Comparison of ENCODE assay signal across 24 cellular contexts in the genomic region with DNA sequence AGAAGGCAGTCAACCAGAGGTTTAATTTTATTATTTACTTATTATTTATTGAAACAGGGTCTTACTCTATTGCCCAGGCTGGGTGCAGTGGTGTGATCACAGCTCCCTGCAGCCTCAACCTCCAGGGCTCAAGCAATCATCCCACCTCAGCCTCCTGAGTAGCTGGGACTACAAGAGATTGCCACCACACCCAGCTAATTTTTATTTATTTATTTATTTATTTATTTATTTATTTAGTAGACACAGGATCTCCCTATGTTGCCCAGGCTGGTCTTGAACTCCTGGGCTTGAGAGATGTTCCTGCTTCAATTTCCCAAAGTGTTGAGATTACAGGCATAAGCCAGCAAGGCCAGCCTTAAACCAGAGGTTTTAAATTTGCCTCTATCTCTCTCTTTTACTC.
A peak's percentile ranks its signal among the peaks of the same experiment; 100 is the strongest.
DNase-seq lines count a peak whose midpoint lies in the region; ATAC-seq, FAIRE-seq and TF ChIP-seq lines count a peak whose summit lies in the region.
"Had no signal": no experiment of that assay in that cellular context is flagged by ENCODE, and none has a peak within 500 bp of the region (broad histone marks: within the 10 kb centered on the region; RNA-seq: fewer than 3 reads in every experiment).

No MANE protein-coding gene starts in this region.

- FAIRE-seq in A549 (lab: Jason Lieb, UNC) (no peak), endothelial cell of umbilical vein (lab: Jason Lieb, UNC) (peak; percentile 42)
- FAIRE-seq: A204.1, D721Med had no signal

- intact Hi-C loops in endothelial cell of umbilical vein (cut with micrococcal nuclease): loop anchor here (1.0 to 10.0 kb wide), 2 partner anchors 122 to 1069 kb away; no protein-coding TSS in a partner anchor

- H3K9me3 ChIP-seq in A549 (no peaks in the 10 kb centered on the region), HEK293 (ENCODE audit: control insufficient read depth, insufficient read depth, low read depth, low read length) (no peaks in the 10 kb centered on the region), endothelial cell of umbilical vein (replicated peaks; ENCODE audit: control insufficient read depth, insufficient read depth, low read length) (no peaks in the 10 kb centered on the region)
- H3K9me3 ChIP-seq: BE2C; BLaER1; BLaER1 treated with 17β-estradiol and CSF1 and Interleukin-3, amounts not matched to agents 10 nM and 100 nM; Caco-2 had no signal

- H3K4me1 ChIP-seq in A549: no peaks in the 10 kb centered on the region
- H3K4me1 ChIP-seq in HEK293 (ENCODE audit: control insufficient read depth, insufficient read depth, low read length): no peaks in the 10 kb centered on the region
- H3K4me1 ChIP-seq in endothelial cell of umbilical vein (ENCODE audit: control insufficient read depth, extremely low read depth, insufficient read depth, low read length): no peaks in the 10 kb centered on the region
- H3K4me1 ChIP-seq: BE2C, Caco-2 had no signal

- POLR2A ChIA-PET in A549 (lab: Yijun Ruan, JAX) (no interaction called here), HEK293 (lab: Yijun Ruan, JAX) (no interaction called here), endothelial cell of umbilical vein (lab: Charles Lee) (no interaction called here)

- no peaks in the 10 kb centered on the region for H3K9me3 Mint-ChIP-seq in activated naive CD8-positive, alpha-beta T cell treated with anti-CD3 and anti-CD28 coated beads for 36 hours
- H3K9me3 Mint-ChIP-seq: CD14-positive monocyte; CD4-positive, alpha-beta memory T cell; CD4-positive, alpha-beta T cell; CD4-positive, CD25-positive, alpha-beta regulatory T cell; CD8-positive, alpha-beta memory T cell; CD8-positive, alpha-beta T cell had no signal

- TF ChIP-seq CTCF in A549 (IDR thresholded peaks at IDR 0.05): no peak
- TF ChIP-seq CTCF in HEK293 (tag by site-specific recombination; IDR thresholded peaks at IDR 0.05): no peak
- no peak for TF ChIP-seq CTCF in endothelial cell of umbilical vein (IDR thresholded peaks at IDR 0.05; ENCODE audit: extremely low read depth in 1 of 2, insufficient read depth in 1 of 2, low read depth in 1 of 2, low read length in 2 of 2)

- BruUV-seq in endothelial cell of umbilical vein (replicated peaks; lab: Mats Ljungman, UMichigan): no TSS peak

- no peaks in the 10 kb centered on the region for H3K79me2 ChIP-seq in endothelial cell of umbilical vein (ENCODE audit: control insufficient read depth, insufficient read depth, low read length)

- CTCF ChIA-PET in A549 (lab: Yijun Ruan, JAX): interaction anchor here (0.7 to 26.6 kb wide), 17 partner anchors 8 to 1067 kb away, joined by 3 to 416 read pairs (median 4); no protein-coding TSS in a partner anchor
- CTCF ChIA-PET in HEK293 (lab: Yijun Ruan, JAX): interaction anchor here (0.5 to 7.4 kb wide), 14 partner anchors 9 to 1067 kb away, joined by 3 to 120 read pairs (median 3); no protein-coding TSS in a partner anchor
- CTCF ChIA-PET in endothelial cell of umbilical vein (lab: Charles Lee): interaction anchor here (0.7 to 10.8 kb wide), 5 partner anchors 70 to 777 kb away, joined by 3 to 249 read pairs (median 4); no protein-coding TSS in a partner anchor

- DNase-seq in A549 (ENCODE audit: low read depth in 1 of 2, low spot score in 1 of 2) (no peak), endothelial cell of umbilical vein (ENCODE audit: low read depth, low spot score) (no peak), UCSD-AML1 (lab: John Stamatoyannopoulos, UW; ENCODE audit: unreplicated experiment) (no peak), NCI-H2107 treated with DMSO at 0.1 percent for 48 hours (lab: John Stamatoyannopoulos, UW; ENCODE audit: unreplicated experiment) (no peak)
- no peak for DNase-seq in activated naive CD8-positive, alpha-beta T cell treated with anti-CD3 and anti-CD28 coated beads for 36 hours
- DNase-seq: CD4-positive, alpha-beta memory T cell; CD8-positive, alpha-beta memory T cell; CD8-positive, alpha-beta T cell; DMS 273 treated with DMSO at 0.1 percent for 48 hours; DMS153; DND-41 had no signal

- H3K36me3 ChIP-seq in HEK293 (ENCODE audit: control insufficient read depth in 2 of 2, insufficient read depth in 1 of 2, low read length in 2 of 2) (no peaks in the 10 kb centered on the region), endothelial cell of umbilical vein (ENCODE audit: control insufficient read depth in 2 of 2, extremely low read depth in 1 of 2, insufficient read depth in 2 of 2, low read length in 2 of 2) (no peaks in the 10 kb centered on the region)
- H3K36me3 ChIP-seq: BE2C; BLaER1; BLaER1 treated with 17β-estradiol and CSF1 and Interleukin-3, amounts not matched to agents 10 nM and 100 nM had no signal

- peaks cover 13 to 22% of the 10 kb centered on the region in 2 experiments for H3K27me3 ChIP-seq in endothelial cell of umbilical vein (ENCODE audit: control insufficient read depth in 2 of 2, insufficient read depth in 2 of 2, low read length in 2 of 2)
- H3K27me3 ChIP-seq: BE2C; BLaER1; BLaER1 treated with 17β-estradiol and CSF1 and Interleukin-3, amounts not matched to agents 10 nM and 100 nM had no signal

- no peaks in the 10 kb centered on the region for H3K36me3 Mint-ChIP-seq in activated naive CD8-positive, alpha-beta T cell treated with anti-CD3 and anti-CD28 coated beads for 36 hours
- H3K36me3 Mint-ChIP-seq: CD14-positive monocyte; CD4-positive, alpha-beta memory T cell; CD4-positive, CD25-positive, alpha-beta regulatory T cell; CD8-positive, alpha-beta T cell had no signal

- ATAC-seq in A549: no peak
- ATAC-seq: CD8-positive, alpha-beta T cell had no signal

- no peaks in the 10 kb centered on the region for H4K20me1 ChIP-seq in endothelial cell of umbilical vein (replicated peaks; ENCODE audit: control insufficient read depth, extremely low read depth, insufficient read depth, low read length)
- H4K20me1 ChIP-seq: BLaER1; BLaER1 treated with 17β-estradiol and CSF1 and Interleukin-3, amounts not matched to agents 10 nM and 100 nM had no signal

- TF ChIP-seq POLR2A in A549 (IDR thresholded peaks at IDR 0.05; ENCODE audit: low read length) (no peak), endothelial cell of umbilical vein (IDR thresholded peaks at IDR 0.05; ENCODE audit: low read depth, low read length) (no peak)

- no peak overlapping the region for H3K27ac ChIP-seq in A549
- H3K27ac ChIP-seq in HEK293 (ENCODE audit: extremely low read depth, low read depth, low read length): no peak overlapping the region
- no peak overlapping the region for H3K27ac ChIP-seq in endothelial cell of umbilical vein (ENCODE audit: insufficient read depth, low read depth, low read length)
- H3K27ac ChIP-seq: 22Rv1; BLaER1; BLaER1 treated with 17β-estradiol and CSF1 and Interleukin-3, amounts not matched to agents 10 nM and 100 nM; C4-2B had no signal

- no peak overlapping the region for H2AFZ ChIP-seq in endothelial cell of umbilical vein (ENCODE audit: low read depth, low read length)

- no peak for TF ChIP-seq RAD21 in A549 (conservative IDR thresholded peaks at IDR 0.05 in 1 of 2, IDR thresholded peaks at IDR 0.05 in 1 of 2)

- H3K4me3 Mint-ChIP-seq in activated naive CD8-positive, alpha-beta T cell treated with anti-CD3 and anti-CD28 coated beads for 36 hours: no peak overlapping the region
- H3K4me3 Mint-ChIP-seq: B cell; CD14-positive monocyte; CD4-positive, alpha-beta memory T cell; CD4-positive, alpha-beta T cell; CD4-positive, CD25-positive, alpha-beta regulatory T cell; CD8-positive, alpha-beta memory T cell; CD8-positive, alpha-beta T cell had no signal

- TF ChIP-seq EP300 in A549 (IDR thresholded peaks at IDR 0.05): no peak

- peaks cover 9% of the 10 kb centered on the region for H3K4me1 Mint-ChIP-seq in activated naive CD8-positive, alpha-beta T cell treated with anti-CD3 and anti-CD28 coated beads for 36 hours
- H3K4me1 Mint-ChIP-seq: CD14-positive monocyte; CD4-positive, CD25-positive, alpha-beta regulatory T cell had no signal

- no peak overlapping the region for H3K9ac ChIP-seq in endothelial cell of umbilical vein (replicated peaks; ENCODE audit: extremely low read depth, insufficient read depth, low read length)
- H3K9ac ChIP-seq: BLaER1; BLaER1 treated with 17β-estradiol and CSF1 and Interleukin-3, amounts not matched to agents 10 nM and 100 nM had no signal

- H3K9me1 ChIP-seq in endothelial cell of umbilical vein (replicated peaks; ENCODE audit: control insufficient read depth, extremely low read depth, insufficient read depth, low read length): no peaks in the 10 kb centered on the region

- dilution Hi-C loops in endothelial cell of umbilical vein (cut with MboI; ENCODE audit: extremely low pct_ligation_motif_present, low sequenced_read_pairs): loop anchor here (25.0 kb wide), 1 partner anchor 137 kb away; no protein-coding TSS in a partner anchor

- no peak overlapping the region for H3K4me2 ChIP-seq in A549
- H3K4me2 ChIP-seq in endothelial cell of umbilical vein (ENCODE audit: insufficient read depth, low read length): no peak overlapping the region
- H3K4me2 ChIP-seq: BLaER1; BLaER1 treated with 17β-estradiol and CSF1 and Interleukin-3, amounts not matched to agents 10 nM and 100 nM had no signal

- H3K27me3 Mint-ChIP-seq in activated naive CD8-positive, alpha-beta T cell treated with anti-CD3 and anti-CD28 coated beads for 36 hours: peaks cover 5% of the 10 kb centered on the region
- H3K27me3 Mint-ChIP-seq: CD4-positive, alpha-beta T cell had no signal

- H3K4me3 ChIP-seq in A549 (no peak overlapping the region), HEK293 (ENCODE audit: low read depth, low read length) (no peak overlapping the region), endothelial cell of umbilical vein (replicated peaks in 1 of 3; ENCODE audit: insufficient read depth in 1 of 3, low read depth in 1 of 3, low read length in 3 of 3) (no peak overlapping the region)
- H3K4me3 ChIP-seq: BLaER1; BLaER1 treated with 17β-estradiol and CSF1 and Interleukin-3, amounts not matched to agents 10 nM and 100 nM had no signal

- no peak overlapping the region for H3K27ac Mint-ChIP-seq in activated naive CD8-positive, alpha-beta T cell treated with anti-CD3 and anti-CD28 coated beads for 36 hours
- H3K27ac Mint-ChIP-seq: B cell; CD14-positive monocyte; CD4-positive, alpha-beta memory T cell; CD4-positive, alpha-beta T cell; CD8-positive, alpha-beta memory T cell; CD8-positive, alpha-beta T cell had no signal

TF ChIP-seq in A549, 52 proteins besides CTCF, POLR2A, EP300 and RAD21:
- no peak for TF ChIP-seq GATA3 (IDR thresholded peaks at IDR 0.05; ENCODE audit: borderline replicate concordance)
- peak; percentile 67 for TF ChIP-seq ZC3H11A (IDR thresholded peaks at IDR 0.05)
- TF ChIP-seq BHLHE40 (IDR thresholded peaks at IDR 0.05; ENCODE audit: low read depth, low read length): no peak
TF ChIP-seq in A549: peak in this region for 1.

TF ChIP-seq in HEK293, 187 proteins besides CTCF, POLR2A, EP300 and RAD21 (continues in another document):
- TF ChIP-seq ZNF175 (tag by site-specific recombination; IDR thresholded peaks at IDR 0.05) (no peak), ZNF514 (tag by site-specific recombination; IDR thresholded peaks at IDR 0.05) (no peak), ZNF792 (tag by site-specific recombination; IDR thresholded peaks at IDR 0.05) (no peak)

TF ChIP-seq in endothelial cell of umbilical vein, 7 proteins besides CTCF, POLR2A, EP300 and RAD21 (continues in another document):
- TF ChIP-seq GATA2 (IDR thresholded peaks at IDR 0.05; ENCODE audit: insufficient read depth, insufficient read length, low read depth, low read length) (no peak), POLR2AphosphoS5 (IDR thresholded peaks at IDR 0.05; ENCODE audit: insufficient read depth, low read depth, low read length) (no peak)
